Comparison of ENCODE assay signal across 18 cellular contexts in the genomic region with DNA sequence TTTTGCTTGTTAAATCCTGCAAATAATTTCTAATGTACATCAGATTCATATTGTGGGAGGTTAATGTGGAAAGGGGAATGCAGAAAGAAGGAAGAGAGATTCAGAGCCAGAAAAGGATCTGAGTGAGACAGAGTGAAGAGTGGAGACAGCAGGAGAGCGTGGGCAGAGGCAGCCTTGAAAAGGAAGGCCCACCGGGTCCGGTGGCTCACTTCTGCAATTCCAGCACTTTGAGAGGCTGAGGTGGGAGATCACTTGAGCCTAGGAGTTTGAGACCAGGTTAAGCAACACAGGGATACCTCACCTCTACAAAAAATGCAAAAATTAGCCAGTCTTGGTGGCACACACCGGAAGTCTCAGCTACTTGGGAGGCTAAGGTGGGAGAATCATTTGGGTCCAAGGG.
A peak's percentile ranks its signal among the peaks of the same experiment; 100 is the strongest.
DNase-seq lines count a peak whose midpoint lies in the region; ATAC-seq and TF ChIP-seq lines count a peak whose summit lies in the region.
"Had no signal": no experiment of that assay in that cellular context is flagged by ENCODE, and none has a peak within 500 bp of the region (broad histone marks: within the 10 kb centered on the region; RNA-seq: fewer than 3 reads in every experiment).

No MANE protein-coding gene starts in this region.

- no peak overlapping the region for H3K27ac ChIP-seq in right atrium auricular region
- no peak overlapping the region for H3K27ac ChIP-seq in heart right ventricle
- H3K27ac ChIP-seq in uterus = no peak overlapping the region
- H3K27ac ChIP-seq: 22Rv1, BLaER1, C4-2B had no signal

- intact Hi-C loops in heart right ventricle (cut with DNase I) (no loop called here), uterus (cut with DNase I; ENCODE audit: low total_unique reads) (no loop called here)

- H3K27ac Mint-ChIP-seq in type B pancreatic cell = no peak overlapping the region
- H3K27ac Mint-ChIP-seq: B cell; CD4-positive, alpha-beta T cell; CD8-positive, alpha-beta memory T cell; GM23338; H9; HFFc6 had no signal

- H3K27me3 ChIP-seq in right atrium auricular region (no peaks in the 10 kb centered on the region), heart right ventricle (peaks cover 0 to 21% (median 0%) of the 10 kb centered on the region in 7 donors), uterus (no peaks in the 10 kb centered on the region)
- H3K27me3 ChIP-seq: BLaER1 had no signal

- TF ChIP-seq POLR2A in uterus (IDR thresholded peaks at IDR 0.05) = no peak

- no peak for TF ChIP-seq CTCF in right atrium auricular region (IDR thresholded peaks at IDR 0.05)
- no peak for TF ChIP-seq CTCF in heart right ventricle (IDR thresholded peaks at IDR 0.05)
- no peak for TF ChIP-seq CTCF in type B pancreatic cell (conservative IDR thresholded peaks at IDR 0.05)
- no peak for TF ChIP-seq CTCF in uterus (IDR thresholded peaks at IDR 0.05)

- H3K4me3 ChIP-seq in right atrium auricular region (no peak overlapping the region), heart right ventricle (no peak overlapping the region), uterus (no peak overlapping the region)
- H3K4me3 ChIP-seq: BLaER1, GM23338 had no signal

- H3K27me3 Mint-ChIP-seq in type B pancreatic cell = no peaks in the 10 kb centered on the region
- H3K27me3 Mint-ChIP-seq: CD4-positive, alpha-beta T cell had no signal

- H3K4me1 ChIP-seq in right atrium auricular region (no peaks in the 10 kb centered on the region), heart right ventricle (peaks cover 0 to under 1% (median 0%) of the 10 kb centered on the region in 9 donors), uterus (no peaks in the 10 kb centered on the region)
- H3K4me1 ChIP-seq: BLaER1 had no signal

- DNase-seq in activated CD8-positive, alpha-beta memory T cell treated with anti-CD3 and anti-CD28 coated beads for 24 hours = peak; percentile 19
- no peak for DNase-seq in activated CD8-positive, alpha-beta memory T cell treated with anti-CD3 and anti-CD28 coated beads, Interleukin-2, amount 50 U/mL, for 48 hours
- DNase-seq in right atrium auricular region (ENCODE audit: low spot score) (peak; percentile 28), heart right ventricle (no peak), type B pancreatic cell (ENCODE audit: extremely low spot score, unreplicated experiment) (peak; percentile 16), uterus (no peak)
- DNase-seq: CD4-positive, alpha-beta T cell; CD8-positive, alpha-beta memory T cell; DMS53; DMS79 treated with DMSO at 0.1 percent for 48 hours; GF-D8; H9; HFFc6 had no signal

- H3K36me3 ChIP-seq in right atrium auricular region (no peaks in the 10 kb centered on the region), heart right ventricle (no peaks in the 10 kb centered on the region), uterus (no peaks in the 10 kb centered on the region)
- H3K36me3 ChIP-seq: BLaER1 had no signal

- 91 to 94% methylated on average over 4 of the region's 4 CpGs for WGBS in heart right ventricle, 2 donors

- no peak overlapping the region for H3K4me3 Mint-ChIP-seq in type B pancreatic cell
- H3K4me3 Mint-ChIP-seq: B cell; CD4-positive, alpha-beta T cell; CD8-positive, alpha-beta memory T cell; GM23338; H9; HFFc6 had no signal

- H3K36me3 Mint-ChIP-seq in type B pancreatic cell = no peaks in the 10 kb centered on the region

- H3K9me3 Mint-ChIP-seq in type B pancreatic cell = peaks cover 3% of the 10 kb centered on the region
- H3K9me3 Mint-ChIP-seq: CD4-positive, alpha-beta T cell had no signal

- H3K9me3 ChIP-seq in right atrium auricular region = no peaks in the 10 kb centered on the region
- H3K9me3 ChIP-seq in heart right ventricle = peaks cover 0 to 18% (median 0%) of the 10 kb centered on the region in 11 donors
- peaks cover 0 to 4% of the 10 kb centered on the region in 2 donors for H3K9me3 ChIP-seq in uterus
- H3K9me3 ChIP-seq: BLaER1 had no signal

- peaks cover 3% of the 10 kb centered on the region for H3K4me1 Mint-ChIP-seq in type B pancreatic cell (ENCODE audit: unreplicated experiment)
- H3K4me1 Mint-ChIP-seq: B cell had no signal

- ATAC-seq in heart right ventricle = no peak
- ATAC-seq: GM23338 had no signal

Comparison
In these comparisons a context has a peak if more than half of its experiments do, and no peak if none do; other contexts are left out.
1. DNase-seq: peak in activated CD8-positive, alpha-beta memory T cell treated with anti-CD3 and anti-CD28 coated beads for 24 hours (single experiment), right atrium auricular region (single experiment) and type B pancreatic cell (single experiment); none in activated CD8-positive, alpha-beta memory T cell treated with anti-CD3 and anti-CD28 coated beads, Interleukin-2, amount 50 U/mL, for 48 hours (single experiment), heart right ventricle (0 of 2) and uterus (0 of 2).